In genomic region chr10:88271736-88272135, GRCh38 we compare ENCODE assay signal across 8 cellular contexts.
DNase-seq lines count a peak whose midpoint lies in the region; ATAC-seq lines count a peak whose summit lies in the region.

No MANE protein-coding gene starts in this region.

- H3K27me3 ChIP-seq in mesenchymal stem cell (ENCODE audit: control insufficient read depth in 1 of 2, insufficient read depth in 1 of 2, low read length in 2 of 2) = no peaks in the 10 kb centered on the region

- no peak overlapping the region for H2BK15ac ChIP-seq in mesenchymal stem cell (ENCODE audit: low read depth, poor library complexity, severe bottlenecking)

- 87% methylated on average over 3 of the region's 3 CpGs for WGBS in mesenchymal stem cell

- H4K91ac ChIP-seq in mesenchymal stem cell (ENCODE audit: low read length) = no peak overlapping the region

- H2BK12ac ChIP-seq in mesenchymal stem cell (ENCODE audit: low read length in 2 of 2) = peak overlapping the region in 1 of 2 experiments; percentile 52

- no peak overlapping the region for H3K27ac ChIP-seq in mesenchymal stem cell (ENCODE audit: low read length, poor library complexity, severe bottlenecking)

- intact Hi-C loops in posterior cingulate gyrus (cut with DNase I) = no loop called here

- no peak overlapping the region for H3K4me2 ChIP-seq in mesenchymal stem cell (ENCODE audit: low read length, poor library complexity, severe bottlenecking)

- peak overlapping the region in 1 of 2 experiments; percentile 42 for H3K18ac ChIP-seq in mesenchymal stem cell (ENCODE audit: low read depth in 1 of 2, low read length in 2 of 2)

- H3K23ac ChIP-seq in mesenchymal stem cell (ENCODE audit: low read length in 2 of 2) = no peak overlapping the region

- no peak overlapping the region for H3K9ac ChIP-seq in mesenchymal stem cell (ENCODE audit: low read length)

- H3K36me3 ChIP-seq in mesenchymal stem cell (ENCODE audit: control insufficient read depth in 1 of 2, insufficient read depth in 2 of 2, low read depth in 1 of 2, low read length in 2 of 2) = no peaks in the 10 kb centered on the region

- H3K79me1 ChIP-seq in mesenchymal stem cell (replicated peaks; ENCODE audit: low read length, poor library complexity, severe bottlenecking) = no peaks in the 10 kb centered on the region

- peak overlapping the region; percentile 26 for H2AK5ac ChIP-seq in mesenchymal stem cell (ENCODE audit: low read length, severe bottlenecking)

- no peak overlapping the region for H2BK5ac ChIP-seq in mesenchymal stem cell (ENCODE audit: low read depth, low read length, poor library complexity, severe bottlenecking)

- H3K14ac ChIP-seq in mesenchymal stem cell (ENCODE audit: low read length in 2 of 2) = no peak overlapping the region

- no peaks in the 10 kb centered on the region for H3K9me3 ChIP-seq in mesenchymal stem cell (ENCODE audit: control insufficient read depth, low read length)

- peak; percentile 21 for DNase-seq in stimulated activated CD4-positive, alpha-beta T cell treated with anti-CD3 and anti-CD28 coated beads, Interleukin-15, amount 100 ng/mL, for 24 hours
- no peak for DNase-seq in stimulated activated CD4-positive, alpha-beta T cell treated with anti-CD3 and anti-CD28 coated beads, Interleukin-1b, Interleukin-23, amount 100 ng/mL, for 48 hours
- peak in 2 of 3 experiments; percentile 6 to 7 for DNase-seq in activated CD8-positive, alpha-beta memory T cell treated with anti-CD3 and anti-CD28 coated beads for 48 hours (ENCODE audit: low read depth in 2 of 3, low spot score in 2 of 3)
- peak; percentile 57 for DNase-seq in mesenchymal stem cell
- no peak for DNase-seq in posterior cingulate gyrus
- DNase-seq in occipital lobe (lab: John Stamatoyannopoulos, UW) = no peak
- no peak for DNase-seq in dermis blood vessel endothelial cell

- no peak overlapping the region for H3K4me3 ChIP-seq in mesenchymal stem cell (ENCODE audit: insufficient read depth in 1 of 2, low read depth in 1 of 2, low read length in 2 of 2)

- no peak overlapping the region for H4K8ac ChIP-seq in mesenchymal stem cell (ENCODE audit: low read length)

- no peak overlapping the region for H2BK120ac ChIP-seq in mesenchymal stem cell (ENCODE audit: low read depth, low read length)

- peaks cover 11% of the 10 kb centered on the region for H3K4me1 ChIP-seq in mesenchymal stem cell (ENCODE audit: control insufficient read depth, insufficient read depth, low read depth, low read length)

- ATAC-seq in HG03135 (IDR thresholded peaks at IDR 0.05; ENCODE audit: unreplicated experiment) = peak; percentile 27

- no peak overlapping the region for H3K4ac ChIP-seq in mesenchymal stem cell (ENCODE audit: low read depth in 1 of 2, low read length in 2 of 2)

- no peak overlapping the region for H2AFZ ChIP-seq in mesenchymal stem cell (ENCODE audit: low read depth, low read length)

Comparison
In these comparisons a context has a peak if more than half of its experiments do, and no peak if none do; other contexts are left out.
1. DNase-seq: peak in stimulated activated CD4-positive, alpha-beta T cell treated with anti-CD3 and anti-CD28 coated beads, Interleukin-15, amount 100 ng/mL, for 24 hours (single experiment), activated CD8-positive, alpha-beta memory T cell treated with anti-CD3 and anti-CD28 coated beads for 48 hours (2 of 3) and mesenchymal stem cell (single experiment); none in stimulated activated CD4-positive, alpha-beta T cell treated with anti-CD3 and anti-CD28 coated beads, Interleukin-1b, Interleukin-23, amount 100 ng/mL, for 48 hours (single experiment), posterior cingulate gyrus (0 of 10), occipital lobe (single experiment) and dermis blood vessel endothelial cell (single experiment).